In the genomic region with DNA sequence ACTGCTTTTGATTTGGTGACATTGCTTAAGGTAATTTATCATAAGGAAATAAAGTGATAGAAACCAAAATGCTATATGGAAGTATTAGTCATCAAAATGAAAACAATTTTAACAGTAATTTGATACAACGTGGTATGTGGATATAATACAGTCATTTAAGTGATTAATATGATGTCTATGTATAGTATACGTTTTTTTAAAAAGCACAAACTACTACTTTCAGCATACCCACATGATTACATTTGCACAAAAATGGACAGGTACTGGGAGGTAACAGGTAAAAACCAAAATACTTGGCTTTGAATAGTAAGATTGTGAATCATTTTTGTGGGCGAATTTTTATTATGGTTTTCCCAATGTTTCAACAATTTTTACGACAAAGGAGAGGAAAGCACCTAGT, we compare ENCODE assay signal across 21 cellular contexts.
DNase-seq lines count a peak whose midpoint lies in the region; ATAC-seq, FAIRE-seq and TF ChIP-seq lines count a peak whose summit lies in the region.
"Had no signal": no experiment of that assay in that cellular context is flagged by ENCODE, and none has a peak within 500 bp of the region (broad histone marks: within the 10 kb centered on the region; RNA-seq: fewer than 3 reads in every experiment).

No MANE protein-coding gene starts in this region.

- no peak for DNase-seq in A549 (ENCODE audit: low read depth in 1 of 2, low spot score in 1 of 2)
- peak; percentile 58 for DNase-seq in HCEC 1CT
- DNase-seq in SK-N-SH: no peak
- peak; percentile 86 to 88 for DNase-seq in foreskin keratinocyte
- DNase-seq in NCI-H748 (lab: John Stamatoyannopoulos, UW; ENCODE audit: unreplicated experiment): no peak
- no peak for DNase-seq in sigmoid colon
- no peak for DNase-seq in NOMO-1 treated with DMSO at 0.1 percent for 48 hours (lab: John Stamatoyannopoulos, UW; ENCODE audit: unreplicated experiment)
- no peak for DNase-seq in stimulated activated CD4-positive, alpha-beta T cell treated with anti-CD3 and anti-CD28 coated beads, Interleukin-2, amount 100 ng/mL, for 24 hours
- DNase-seq: 8988T; CD4-positive, CD25-positive, alpha-beta regulatory T cell; GDM1; GM23248; KG1; NCI-H1092 treated with DMSO at 0.1 percent for 48 hours; NCI-H1694 treated with DMSO at 0.1 percent for 48 hours; NCI-H2171; NCI-H82; RPMI8226; SJCRH30 had no signal

- H3K27me3 ChIP-seq in SK-N-SH (ENCODE audit: insufficient read depth): no peaks in the 10 kb centered on the region
- H3K27me3 ChIP-seq in foreskin keratinocyte: no peaks in the 10 kb centered on the region
- no peaks in the 10 kb centered on the region for H3K27me3 ChIP-seq in sigmoid colon
- H3K27me3 ChIP-seq: SJCRH30 had no signal

- H3K9me2 ChIP-seq in SK-N-SH: no peaks in the 10 kb centered on the region

- H4K20me1 ChIP-seq in SK-N-SH (ENCODE audit: insufficient read depth): no peaks in the 10 kb centered on the region

- no peaks in the 10 kb centered on the region for H3K9me3 ChIP-seq in A549
- H3K9me3 ChIP-seq in SK-N-SH: no peaks in the 10 kb centered on the region
- H3K9me3 ChIP-seq in sigmoid colon: no peaks in the 10 kb centered on the region
- H3K9me3 ChIP-seq: SJCRH30 had no signal

- H3K4me3 ChIP-seq in A549 (no peak overlapping the region), SK-N-SH (ENCODE audit: low read depth in 2 of 2, low read length in 1 of 2) (no peak overlapping the region), sigmoid colon (no peak overlapping the region)
- H3K4me3 ChIP-seq: SJCRH30 had no signal

- CTCF ChIA-PET in A549 (lab: Yijun Ruan, JAX): interaction anchor here (0.9 to 2.3 kb wide), 3 partner anchors 10 to 125 kb away, joined by 3 to 13 read pairs (median 11); no protein-coding TSS in a partner anchor
- CTCF ChIA-PET in SK-N-SH (lab: Yijun Ruan, JAX): interaction anchor here (0.6 to 2.3 kb wide), 4 partner anchors 10 to 700 kb away, joined by 3 to 11 read pairs (median 3); no protein-coding TSS in a partner anchor

- H3K9ac ChIP-seq in SK-N-SH: no peak overlapping the region

- intact Hi-C loops in sigmoid colon (cut with DNase I): no loop called here

- WGBS in A549 (ENCODE audit: missing lambda C conversion rate): 9% methylated on average over 4 of the region's 4 CpGs
- 26% methylated on average over 4 of the region's 4 CpGs for WGBS in SK-N-SH (ENCODE audit: low lambda C conversion rate)
- 69 to 84% methylated on average over 4 of the region's 4 CpGs for WGBS in sigmoid colon, 2 donors

- FAIRE-seq in A549 (lab: Jason Lieb, UNC): no peak
- FAIRE-seq: GM12892, GM19239 had no signal

- H3K4me1 ChIP-seq in A549 (peaks cover 79% of the 10 kb centered on the region), SK-N-SH (ENCODE audit: control insufficient read depth in 1 of 2, insufficient read depth in 2 of 2, low read depth in 1 of 2, low read length in 1 of 2) (peaks cover 0 to 26% of the 10 kb centered on the region in 2 experiments; a peak in 2 of 4 replicates), foreskin keratinocyte (peaks cover 41% of the 10 kb centered on the region), sigmoid colon (peaks cover 0 to 53% (median 10%) of the 10 kb centered on the region in 4 donors)

- H3K4me2 ChIP-seq in A549 (peak overlapping the region; percentile 71), SK-N-SH (no peak overlapping the region)

- H3K36me3 ChIP-seq in SK-N-SH (replicated peaks in 1 of 2; ENCODE audit: control insufficient read depth in 1 of 2, insufficient read depth in 2 of 2, low read length in 1 of 2): peaks cover 2 to 3% of the 10 kb centered on the region in 2 experiments
- no peaks in the 10 kb centered on the region for H3K36me3 ChIP-seq in sigmoid colon
- H3K36me3 ChIP-seq: SJCRH30 had no signal

- TF ChIP-seq CTCF in A549 (IDR thresholded peaks at IDR 0.05) (no peak), SK-N-SH (IDR thresholded peaks at IDR 0.05) (no peak), foreskin keratinocyte (conservative IDR thresholded peaks at IDR 0.05) (no peak), sigmoid colon (IDR thresholded peaks at IDR 0.05) (no peak)

- TF ChIP-seq EP300 in A549 (IDR thresholded peaks at IDR 0.05): no peak
- no peak for TF ChIP-seq EP300 in SK-N-SH (IDR thresholded peaks at IDR 0.05; ENCODE audit: borderline replicate concordance in 1 of 2, low read depth in 1 of 2, low read length in 1 of 2)
- TF ChIP-seq EP300 in sigmoid colon (IDR thresholded peaks at IDR 0.05): no peak

- no peak overlapping the region for H2AFZ ChIP-seq in SK-N-SH (ENCODE audit: low read depth)
- H2AFZ ChIP-seq: GM23248 had no signal

- H3K79me2 ChIP-seq in SK-N-SH (ENCODE audit: insufficient read depth): peaks cover 5% of the 10 kb centered on the region; the same call in 1 of the 2 replicates

- TF ChIP-seq RAD21 in A549 (conservative IDR thresholded peaks at IDR 0.05 in 1 of 2, IDR thresholded peaks at IDR 0.05 in 1 of 2) (no peak), SK-N-SH (IDR thresholded peaks at IDR 0.05; ENCODE audit: low read length) (no peak)

- peaks cover 10% of the 10 kb centered on the region for H3F3A ChIP-seq in SK-N-SH (replicated peaks; ENCODE audit: insufficient read depth)

- H3K27ac ChIP-seq in A549 (peak overlapping the region; percentile 59 to 73), SK-N-SH (ENCODE audit: low read depth in 2 of 2, low read length in 1 of 2) (peak overlapping the region in 1 of 2 experiments; percentile 34; a peak in 2 of 4 replicates), foreskin keratinocyte (peak overlapping the region; percentile 63), sigmoid colon (no peak overlapping the region)
- H3K27ac ChIP-seq: SJCRH30 had no signal

- TF ChIP-seq POLR2A in A549 (IDR thresholded peaks at IDR 0.05; ENCODE audit: low read length) (no peak), sigmoid colon (IDR thresholded peaks at IDR 0.05) (no peak)

- POLR2A ChIA-PET in A549 (lab: Yijun Ruan, JAX): interaction anchor here (1.6 kb wide), 1 partner anchor 18 kb away, joined by 8 read pairs; no protein-coding TSS in a partner anchor
- POLR2A ChIA-PET in SK-N-SH (lab: Yijun Ruan, JAX): no interaction called here

- ATAC-seq in A549 (no peak), foreskin keratinocyte (peak; percentile 88)

TF ChIP-seq in A549, 52 proteins besides CTCF, POLR2A, EP300 and RAD21:
- TF ChIP-seq ESRRA (IDR thresholded peaks at IDR 0.05; ENCODE audit: borderline replicate concordance, low read length) (no peak), GATA3 (IDR thresholded peaks at IDR 0.05; ENCODE audit: borderline replicate concordance) (no peak), FOSL2 (IDR thresholded peaks at IDR 0.05) (no peak), FOSL2 (CRISPR knock-in tag; IDR thresholded peaks at IDR 0.05) (peak; percentile 45; the same call in 1 of the 2 replicates)
TF ChIP-seq in A549: peak in this region for 1.

TF ChIP-seq in SK-N-SH, 30 proteins besides CTCF, POLR2A, EP300 and RAD21:
- TF ChIP-seq SMC3 (IDR thresholded peaks at IDR 0.05; ENCODE audit: low read depth, low read length) (no peak), FOSL2 (IDR thresholded peaks at IDR 0.05; ENCODE audit: borderline replicate concordance, low read depth) (peak; percentile 31; the same call in 1 of the 2 replicates), TCF12 (IDR thresholded peaks at IDR 0.05) (peak; percentile 66), RCOR1 (IDR thresholded peaks at IDR 0.05; ENCODE audit: low read length) (no peak), YY1 (IDR thresholded peaks at IDR 0.05; ENCODE audit: low read depth) (no peak), GATA2 (CRISPR knock-in tag; IDR thresholded peaks at IDR 0.05) (no peak), ELF1 (IDR thresholded peaks at IDR 0.05) (no peak), EZH2phosphoT487 (IDR thresholded peaks at IDR 0.05; ENCODE audit: borderline replicate concordance, low read depth) (no peak), JUND (IDR thresholded peaks at IDR 0.05) (peak; percentile 46), FOXM1 (IDR thresholded peaks at IDR 0.05; ENCODE audit: low read depth) (no peak), TEAD4 (IDR thresholded peaks at IDR 0.05; ENCODE audit: borderline replicate concordance, insufficient read depth) (peak; percentile 41; the same call in 1 of the 2 replicates)
- TF ChIP-seq, protein P1, sequence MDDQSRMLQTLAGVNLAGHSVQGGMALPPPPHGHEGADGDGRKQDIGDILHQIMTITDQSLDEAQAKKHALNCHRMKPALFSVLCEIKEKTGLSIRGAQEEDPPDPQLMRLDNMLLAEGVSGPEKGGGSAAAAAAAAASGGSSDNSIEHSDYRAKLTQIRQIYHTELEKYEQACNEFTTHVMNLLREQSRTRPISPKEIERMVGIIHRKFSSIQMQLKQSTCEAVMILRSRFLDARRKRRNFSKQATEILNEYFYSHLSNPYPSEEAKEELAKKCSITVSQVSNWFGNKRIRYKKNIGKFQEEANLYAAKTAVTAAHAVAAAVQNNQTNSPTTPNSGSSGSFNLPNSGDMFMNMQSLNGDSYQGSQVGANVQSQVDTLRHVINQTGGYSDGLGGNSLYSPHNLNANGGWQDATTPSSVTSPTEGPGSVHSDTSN (IDR thresholded peaks at IDR 0.05): peak; percentile 61; the same call in 1 of the 2 replicates

Comparison
In these comparisons a context has a peak if more than half of its experiments do, and no peak if none do; other contexts are left out.
1. DNase-seq: peak in HCEC 1CT (single experiment) and foreskin keratinocyte (2 of 2); none in A549 (0 of 2), SK-N-SH (single experiment), NCI-H748 (single experiment), sigmoid colon (single experiment), NOMO-1 treated with DMSO at 0.1 percent for 48 hours (single experiment) and stimulated activated CD4-positive, alpha-beta T cell treated with anti-CD3 and anti-CD28 coated beads, Interleukin-2, amount 100 ng/mL, for 24 hours (0 of 2).
2. H3K27ac ChIP-seq: peak in A549 (2 of 2) and foreskin keratinocyte (single experiment); none in sigmoid colon (0 of 4).